22 cellular contexts compared by ENCODE assay signal in genomic region chr15:69579950-69580618, GRCh38.
DNase-seq lines count a peak whose midpoint lies in the region; ATAC-seq, FAIRE-seq and TF ChIP-seq lines count a peak whose summit lies in the region.
"Had no signal": no experiment of that assay in that cellular context is flagged by ENCODE, and none has a peak within 500 bp of the region (broad histone marks: within the 10 kb centered on the region; RNA-seq: fewer than 3 reads in every experiment).

No MANE protein-coding gene starts in this region.

- dilution Hi-C loops in mammary epithelial cell (cut with HindIII; ENCODE audit: low sequenced_read_pairs) = no loop called here

- CTCF ChIA-PET in mammary epithelial cell (lab: Charles Lee; ENCODE audit: low non-redundant PET) = no interaction called here

- peaks cover 50% of the 10 kb centered on the region for H3K27me3 ChIP-seq in endodermal cell (ENCODE audit: control insufficient read depth, insufficient read depth, low read length, poor library complexity, severe bottlenecking)
- H3K27me3 ChIP-seq in mammary epithelial cell (ENCODE audit: insufficient read depth, low read length) = peaks cover 8% of the 10 kb centered on the region
- no peaks in the 10 kb centered on the region for H3K27me3 ChIP-seq in pancreas
- H3K27me3 ChIP-seq: SJSA1 had no signal

- no TSS peak for BruUV-seq in mammary epithelial cell (replicated peaks; lab: Mats Ljungman, UMichigan)

- POLR2A ChIA-PET in naive thymus-derived CD8-positive, alpha-beta T cell (lab: Charles Lee) = no interaction called here

- peaks cover 35% of the 10 kb centered on the region for H3K4me1 Mint-ChIP-seq in endodermal cell
- H3K4me1 Mint-ChIP-seq in naive thymus-derived CD8-positive, alpha-beta T cell = peaks cover 11 to 33% (median 19%) of the 10 kb centered on the region in 4 donors

- TF ChIP-seq CTCF in endodermal cell (conservative IDR thresholded peaks at IDR 0.05) = no peak
- TF ChIP-seq CTCF in mucosa of descending colon (IDR thresholded peaks at IDR 0.05) = no peak
- TF ChIP-seq CTCF in mammary epithelial cell (conservative IDR thresholded peaks at IDR 0.05 in 1 of 2, IDR thresholded peaks at IDR 0.05 in 1 of 2; ENCODE audit: extremely low read depth in 1 of 2, insufficient read depth in 1 of 2, low read depth in 1 of 2, low read length in 2 of 2) = no peak
- TF ChIP-seq CTCF in pancreas (IDR thresholded peaks at IDR 0.05) = no peak

- H3K4me3 ChIP-seq in endodermal cell (ENCODE audit: low read length) = no peak overlapping the region
- H3K4me3 ChIP-seq in mucosa of descending colon = no peak overlapping the region
- H3K4me3 ChIP-seq in mammary epithelial cell (replicated peaks in 1 of 3; ENCODE audit: insufficient read depth in 1 of 3, low read depth in 2 of 3, low read length in 3 of 3) = no peak overlapping the region
- no peak overlapping the region for H3K4me3 ChIP-seq in pancreas
- H3K4me3 ChIP-seq: SJSA1 had no signal

- no peak overlapping the region for H3K4me2 ChIP-seq in mammary epithelial cell (ENCODE audit: insufficient read depth, low read depth, low read length)

- WGBS in endodermal cell (ENCODE audit: insufficient coverage in 1 of 2, insufficient read length in 1 of 2), 2 experiments = 83 to 89% methylated on average over 3 to 7 of the region's 7 CpGs
- 67% methylated on average over 7 of the region's 7 CpGs for WGBS in mammary epithelial cell (ENCODE audit: low coverage, missing lambda C conversion rate)
- WGBS in pancreas, 2 donors = 78 to 80% methylated on average over 7 of the region's 7 CpGs

- H3K27me3 Mint-ChIP-seq in endodermal cell (ENCODE audit: insufficient read depth) = peaks cover 74% of the 10 kb centered on the region
- peaks cover 0 to 2% (median 0%) of the 10 kb centered on the region in 5 donors for H3K27me3 Mint-ChIP-seq in naive thymus-derived CD8-positive, alpha-beta T cell
- H3K27me3 Mint-ChIP-seq: CD4-positive, alpha-beta T cell had no signal

- no peaks in the 10 kb centered on the region for H3K36me3 Mint-ChIP-seq in endodermal cell (ENCODE audit: low read depth)
- no peaks in the 10 kb centered on the region for H3K36me3 Mint-ChIP-seq in naive thymus-derived CD8-positive, alpha-beta T cell
- H3K36me3 Mint-ChIP-seq: IgD-negative memory B cell had no signal

- no peaks in the 10 kb centered on the region for H3K9me3 ChIP-seq in endodermal cell (ENCODE audit: control insufficient read depth, low read length)
- H3K9me3 ChIP-seq in mucosa of descending colon = no peaks in the 10 kb centered on the region
- H3K9me3 ChIP-seq in mammary epithelial cell (replicated peaks; ENCODE audit: insufficient read depth, low read length) = no peaks in the 10 kb centered on the region
- H3K9me3 ChIP-seq in pancreas = no peaks in the 10 kb centered on the region
- H3K9me3 ChIP-seq: SJSA1 had no signal

- FAIRE-seq in pancreas (lab: Jason Lieb, UNC) = no peak
- FAIRE-seq: G401.6, GM18507, GM19239, RCC 7860 had no signal

- intact Hi-C loops in mucosa of descending colon (cut with DNase I, micrococcal nuclease) = loop anchor here in 1 of 2 donors (10.0 kb wide), 1 partner anchor 905 kb away; no protein-coding TSS in a partner anchor
- intact Hi-C loops in mammary epithelial cell (cut with micrococcal nuclease) = no loop called here
- intact Hi-C loops in pancreas (cut with DNase I) = loop anchor here in 1 of 3 donors (10.0 kb wide), 1 partner anchor 885 kb away; no protein-coding TSS in a partner anchor

- peak; percentile 69 for DNase-seq in HuH-7.5 (ENCODE audit: low spot score)
- no peak for DNase-seq in endodermal cell
- DNase-seq in mucosa of descending colon = peak in 1 of 3 donors; percentile 64
- DNase-seq in naive thymus-derived CD8-positive, alpha-beta T cell = no peak
- no peak for DNase-seq in mammary epithelial cell
- no peak for DNase-seq in pancreas
- DNase-seq: CD4-positive, alpha-beta T cell; H7; NCI-H1105; NCI-H2029 treated with DMSO at 0.1 percent for 48 hours; NCI-H510A treated with DMSO at 0.1 percent for 48 hours; NCI-H748 treated with DMSO at 0.1 percent for 48 hours; NK-92 treated with Interleukin-12 subunit alpha and Interleukin-12 subunit beta, amount 100 ng/mL, for 24 hours had no signal

- no peaks in the 10 kb centered on the region for H3K9me3 Mint-ChIP-seq in endodermal cell
- no peaks in the 10 kb centered on the region for H3K9me3 Mint-ChIP-seq in naive thymus-derived CD8-positive, alpha-beta T cell
- H3K9me3 Mint-ChIP-seq: CD4-positive, alpha-beta T cell; IgD-negative memory B cell had no signal

- H3K36me3 ChIP-seq in endodermal cell (ENCODE audit: control insufficient read depth, insufficient read depth, low read length) (no peaks in the 10 kb centered on the region), mucosa of descending colon (ENCODE audit: low read depth) (no peaks in the 10 kb centered on the region), mammary epithelial cell (ENCODE audit: insufficient read depth, low read length) (no peaks in the 10 kb centered on the region), pancreas (no peaks in the 10 kb centered on the region)
- H3K36me3 ChIP-seq: SJSA1 had no signal

- H3K4me1 ChIP-seq in endodermal cell (ENCODE audit: control insufficient read depth, insufficient read depth, low read length) (peaks cover 14% of the 10 kb centered on the region), mucosa of descending colon (ENCODE audit: low read depth) (peaks cover 29% of the 10 kb centered on the region), mammary epithelial cell (ENCODE audit: insufficient read depth, low read length) (no peaks in the 10 kb centered on the region), pancreas (peaks cover 23 to 37% (median 31%) of the 10 kb centered on the region in 3 donors)

- no peak overlapping the region for H3K9ac ChIP-seq in endodermal cell (ENCODE audit: extremely low read depth, low read length, poor library complexity, severe bottlenecking)
- H3K9ac ChIP-seq in mammary epithelial cell (ENCODE audit: insufficient read depth, low read length) = no peak overlapping the region

- no peak overlapping the region for H2AFZ ChIP-seq in mammary epithelial cell (ENCODE audit: low read depth, low read length)

- in situ Hi-C loops in mammary epithelial cell (cut with MboI; ENCODE audit: low sequenced_read_pairs in 2 of 2) = loop anchor here in 1 of 2 donors (10.0 kb wide), 1 partner anchor 905 kb away; no protein-coding TSS in a partner anchor

- H3K79me2 ChIP-seq in mammary epithelial cell (ENCODE audit: insufficient read depth, low read length) = no peaks in the 10 kb centered on the region

- peak; percentile 54 for ATAC-seq in mucosa of descending colon
- ATAC-seq in naive thymus-derived CD8-positive, alpha-beta T cell = no peak
- no peak for ATAC-seq in HG02981 (IDR thresholded peaks at IDR 0.05; ENCODE audit: unreplicated experiment)
- ATAC-seq in pancreas = no peak
- ATAC-seq: Right ventricle myocardium inferior had no signal

- H4K20me1 ChIP-seq in mammary epithelial cell (ENCODE audit: insufficient read depth, low read length) = no peaks in the 10 kb centered on the region

- no peak overlapping the region for H3K27ac Mint-ChIP-seq in endodermal cell
- peak overlapping the region in 1 of 10 donors; percentile 23 for H3K27ac Mint-ChIP-seq in naive thymus-derived CD8-positive, alpha-beta T cell
- H3K27ac Mint-ChIP-seq: CD4-positive, alpha-beta T cell had no signal

- peak overlapping the region; percentile 2 for H3K4me3 Mint-ChIP-seq in endodermal cell
- no peak overlapping the region for H3K4me3 Mint-ChIP-seq in naive thymus-derived CD8-positive, alpha-beta T cell
- H3K4me3 Mint-ChIP-seq: CD4-positive, alpha-beta T cell; IgD-negative memory B cell had no signal

- no peak overlapping the region for H3K27ac ChIP-seq in endodermal cell (ENCODE audit: low read depth, low read length)
- H3K27ac ChIP-seq in mammary epithelial cell (ENCODE audit: insufficient read depth, low read depth, low read length) = no peak overlapping the region
- no peak overlapping the region for H3K27ac ChIP-seq in pancreas
- H3K27ac ChIP-seq: HL-60, SJSA1 had no signal
